Comparison of ENCODE assay signal across 1 cellular context in genomic region chr10:17452060-17452894, GRCh38.
A peak's percentile ranks its signal among the peaks of the same experiment; 100 is the strongest.
TF ChIP-seq lines count a peak whose summit lies in the region.

No MANE protein-coding gene starts in this region.

TF ChIP-seq in IMR-90, 13 proteins besides CTCF, POLR2A, EP300 and RAD21:
- TF ChIP-seq ELK1 (IDR thresholded peaks at IDR 0.05; ENCODE audit: borderline replicate concordance, low read depth, low read length): no peak
- peak; percentile 35; the same call in 1 of the 2 replicates for TF ChIP-seq CEBPB (IDR thresholded peaks at IDR 0.05; ENCODE audit: low read depth, low read length)
